28 cellular contexts compared by ENCODE assay signal in the genomic region with DNA sequence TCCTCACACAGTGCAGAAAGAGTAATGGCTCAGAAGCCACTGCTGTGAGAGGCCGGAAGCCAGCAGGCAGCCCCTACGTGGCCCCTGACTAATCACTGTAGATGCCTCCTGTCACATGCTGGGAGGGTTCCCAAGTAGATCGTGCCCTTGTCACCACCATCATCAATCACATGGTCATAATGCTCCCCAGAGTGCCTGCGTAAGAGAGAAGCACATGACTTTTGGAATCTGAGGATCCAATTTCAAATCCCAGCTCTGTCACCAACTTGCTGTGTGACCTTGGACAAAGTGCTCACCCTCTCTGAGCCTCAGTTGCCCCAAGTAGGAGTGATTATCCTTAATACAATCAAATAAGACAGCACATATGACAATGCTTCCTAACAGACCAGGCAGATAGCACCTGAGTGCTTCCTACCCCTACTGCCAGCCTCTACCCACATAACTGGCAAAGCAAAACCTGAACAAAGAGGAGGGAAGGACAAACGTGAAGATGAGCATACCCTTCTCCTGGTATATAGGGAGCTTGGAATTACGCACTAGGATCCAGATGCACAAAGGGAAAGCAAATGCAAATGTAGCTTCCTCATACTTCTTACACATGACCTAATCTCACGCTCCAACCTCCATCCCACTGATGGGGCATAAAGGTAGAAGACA.
A peak's percentile ranks its signal among the peaks of the same experiment; 100 is the strongest.
DNase-seq lines count a peak whose midpoint lies in the region; ATAC-seq and TF ChIP-seq lines count a peak whose summit lies in the region.
"Had no signal": no experiment of that assay in that cellular context is flagged by ENCODE, and none has a peak within 500 bp of the region (broad histone marks: within the 10 kb centered on the region; RNA-seq: fewer than 3 reads in every experiment).

No MANE protein-coding gene starts in this region.

- H3K4ac ChIP-seq in neuronal stem cell (ENCODE audit: low read length) = no peak overlapping the region

- H4K91ac ChIP-seq in neuronal stem cell (ENCODE audit: low read depth, low read length, poor library complexity) = no peak overlapping the region

- H3K4me3 ChIP-seq in fibroblast of pulmonary artery (replicated peaks; ENCODE audit: low read depth, low read length) (no peak overlapping the region), neuronal stem cell (ENCODE audit: low read length in 2 of 2) (no peak overlapping the region)
- H3K4me3 ChIP-seq: colonic mucosa, lung, mucosa of descending colon, thyroid gland, vagina had no signal

- H2BK15ac ChIP-seq in neuronal stem cell (ENCODE audit: low read length) = peak overlapping the region; percentile 68

- peak overlapping the region; percentile 56 for H2AK5ac ChIP-seq in neuronal stem cell (ENCODE audit: low read depth, low read length)

- CTCF ChIA-PET in activated CD8-positive, alpha-beta T cell treated with anti-CD3 and anti-CD28 coated beads for 36 hours (lab: Charles Lee) = interaction anchor here (1.2 kb wide), 1 partner anchor 39 kb away, joined by 3 read pairs; no protein-coding TSS in a partner anchor
- CTCF ChIA-PET in activated CD8-positive, alpha-beta T cell treated with anti-CD3 and anti-CD28 coated beads, Interleukin-2, amount 10 ng/mL, durations not matched to agents 7 days and 5 days (lab: Charles Lee) = no interaction called here

- no peak overlapping the region for H2BK120ac ChIP-seq in neuronal stem cell (ENCODE audit: low read depth, low read length)

- H3K36me3 Mint-ChIP-seq in activated CD8-positive, alpha-beta T cell treated with anti-CD3 and anti-CD28 coated beads for 36 hours (ENCODE audit: low read depth) = no peaks in the 10 kb centered on the region
- no peaks in the 10 kb centered on the region for H3K36me3 Mint-ChIP-seq in activated CD8-positive, alpha-beta T cell treated with anti-CD3 and anti-CD28 coated beads, Interleukin-2, amount 10 ng/mL, durations not matched to agents 7 days and 5 days (ENCODE audit: low read depth)
- H3K36me3 Mint-ChIP-seq: natural killer cell had no signal

- H3K18ac ChIP-seq in neuronal stem cell (ENCODE audit: low read length) = peak overlapping the region; percentile 6

- H3K4me3 Mint-ChIP-seq in activated CD8-positive, alpha-beta T cell treated with anti-CD3 and anti-CD28 coated beads for 36 hours = no peak overlapping the region
- no peak overlapping the region for H3K4me3 Mint-ChIP-seq in activated CD8-positive, alpha-beta T cell treated with anti-CD3 and anti-CD28 coated beads, Interleukin-2, amount 10 ng/mL, durations not matched to agents 7 days and 5 days
- H3K4me3 Mint-ChIP-seq: activated CD4-positive, alpha-beta T cell treated with anti-CD3 and anti-CD28 coated beads for 36 hours; activated naive CD8-positive, alpha-beta T cell; natural killer cell had no signal

- peaks cover 34 to 57% of the 10 kb centered on the region in 2 donors for H3K4me1 ChIP-seq in neuronal stem cell (ENCODE audit: control insufficient read depth in 2 of 2, insufficient read depth in 1 of 2, low read depth in 1 of 2, low read length in 2 of 2)
- H3K4me1 ChIP-seq: colonic mucosa, foreskin keratinocyte had no signal

- no CpG with 5 or more reads among the region's 7 CpGs for WGBS in neuronal stem cell (ENCODE audit: extremely low coverage in 2 of 2, insufficient read length in 2 of 2, insufficient replicate concordance in 1 of 2), 2 donors

- no peak overlapping the region for H3K4me2 ChIP-seq in neuronal stem cell (ENCODE audit: insufficient read depth, low read length, poor library complexity, severe bottlenecking)

- intact Hi-C loops in activated CD8-positive, alpha-beta T cell treated with anti-CD3 and anti-CD28 coated beads for 36 hours (cut with micrococcal nuclease) = no loop called here

- H2BK12ac ChIP-seq in neuronal stem cell (ENCODE audit: low read length) = no peak overlapping the region

- H2AFZ ChIP-seq in neuronal stem cell (ENCODE audit: low read length) = no peak overlapping the region

- no peaks in the 10 kb centered on the region for H3K4me1 Mint-ChIP-seq in activated CD8-positive, alpha-beta T cell treated with anti-CD3 and anti-CD28 coated beads for 36 hours (ENCODE audit: low read depth)
- no peaks in the 10 kb centered on the region for H3K4me1 Mint-ChIP-seq in activated CD8-positive, alpha-beta T cell treated with anti-CD3 and anti-CD28 coated beads, Interleukin-2, amount 10 ng/mL, durations not matched to agents 7 days and 5 days (ENCODE audit: low read depth)
- H3K4me1 Mint-ChIP-seq: activated CD4-positive, alpha-beta T cell treated with anti-CD3 and anti-CD28 coated beads for 36 hours; natural killer cell had no signal

- no peak overlapping the region for H4K8ac ChIP-seq in neuronal stem cell (ENCODE audit: low read depth, low read length)

- H3K27me3 Mint-ChIP-seq in activated CD8-positive, alpha-beta T cell treated with anti-CD3 and anti-CD28 coated beads for 36 hours = peaks cover 54% of the 10 kb centered on the region
- H3K27me3 Mint-ChIP-seq in activated CD8-positive, alpha-beta T cell treated with anti-CD3 and anti-CD28 coated beads, Interleukin-2, amount 10 ng/mL, durations not matched to agents 7 days and 5 days (ENCODE audit: low read depth) = peaks cover 64% of the 10 kb centered on the region

- peak; percentile 69 for ATAC-seq in activated CD8-positive, alpha-beta T cell treated with anti-CD3 and anti-CD28 coated beads for 36 hours
- ATAC-seq in activated CD8-positive, alpha-beta T cell treated with anti-CD3 and anti-CD28 coated beads, Interleukin-2, amount 10 ng/mL, durations not matched to agents 7 days and 5 days = no peak
- no peak for ATAC-seq in HG02798 (IDR thresholded peaks at IDR 0.05; ENCODE audit: poor library complexity, unreplicated experiment)
- ATAC-seq: activated CD4-positive, alpha-beta T cell treated with anti-CD3 and anti-CD28 coated beads for 36 hours; foreskin keratinocyte; HCT116; mucosa of descending colon; natural killer cell; Panc1 had no signal

- no peaks in the 10 kb centered on the region for H3K9me3 ChIP-seq in neuronal stem cell (replicated peaks in 1 of 2; ENCODE audit: control insufficient read depth in 2 of 2, insufficient read depth in 1 of 2, low read depth in 1 of 2, low read length in 2 of 2)
- H3K9me3 ChIP-seq: colonic mucosa, mucosa of descending colon, thyroid gland, vagina had no signal

- H3K23ac ChIP-seq in neuronal stem cell (ENCODE audit: low read depth, low read length, poor library complexity) = no peak overlapping the region

- H3K79me1 ChIP-seq in neuronal stem cell (ENCODE audit: low read depth, low read length) = no peaks in the 10 kb centered on the region

- DNase-seq in activated CD8-positive, alpha-beta T cell treated with anti-CD3 and anti-CD28 coated beads for 36 hours = no peak
- DNase-seq in activated CD8-positive, alpha-beta T cell treated with anti-CD3 and anti-CD28 coated beads, Interleukin-2, amount 10 ng/mL, durations not matched to agents 7 days and 5 days = no peak
- DNase-seq in RKO (ENCODE audit: low spot score) (peak; percentile 11), fibroblast of pulmonary artery (ENCODE audit: low read depth) (peak; percentile 48), neuronal stem cell (ENCODE audit: low spot score) (no peak), NCI-H1048 (lab: John Stamatoyannopoulos, UW) (no peak)
- DNase-seq in activated naive CD4-positive, alpha-beta T cell treated with anti-CD3 and anti-CD28 coated beads, Interleukin-2, amount 50 U/mL, for 16 hours = no peak
- DNase-seq: activated CD4-positive, alpha-beta T cell treated with anti-CD3 and anti-CD28 coated beads for 36 hours; anterior cingulate cortex; colonic mucosa; DMS153; effector CD8-positive, alpha-beta T cell; foreskin keratinocyte; mucosa of descending colon; natural killer cell; NCI-H1092 treated with DMSO at 0.1 percent for 48 hours; NCI-H2081 treated with DMSO at 0.1 percent for 48 hours; NCI-H226; SHP77 treated with DMSO at 0.1 percent for 48 hours; stimulated activated CD4-positive, alpha-beta T cell treated with anti-CD3 and anti-CD28 coated beads, Interleukin-4, amount 100 ng/mL, for 24 hours; thyroid gland had no signal

- H3K9ac ChIP-seq in neuronal stem cell (ENCODE audit: low read depth, low read length, poor library complexity) = no peak overlapping the region

- no peaks in the 10 kb centered on the region for H3K27me3 ChIP-seq in neuronal stem cell (ENCODE audit: control insufficient read depth in 3 of 3, insufficient read depth in 3 of 3, low read depth in 1 of 3, low read length in 3 of 3)
- H3K27me3 ChIP-seq: colonic mucosa, thyroid gland, vagina had no signal

- POLR2A ChIA-PET in activated CD8-positive, alpha-beta T cell treated with anti-CD3 and anti-CD28 coated beads for 36 hours (lab: Charles Lee) = no interaction called here
- POLR2A ChIA-PET in activated CD8-positive, alpha-beta T cell treated with anti-CD3 and anti-CD28 coated beads, Interleukin-2, amount 10 ng/mL, durations not matched to agents 7 days and 5 days (lab: Charles Lee) = no interaction called here

- H3K27ac ChIP-seq in neuronal stem cell (replicated peaks; ENCODE audit: low read length) = no peak overlapping the region
- H3K27ac ChIP-seq: colonic mucosa, foreskin keratinocyte, thyroid gland, vagina, VCaP had no signal

- H2BK5ac ChIP-seq in neuronal stem cell (ENCODE audit: low read length) = no peak overlapping the region

- no peak for TF ChIP-seq CTCF in activated CD8-positive, alpha-beta T cell treated with anti-CD3 and anti-CD28 coated beads for 36 hours (IDR thresholded peaks at IDR 0.05)
- TF ChIP-seq CTCF in fibroblast of pulmonary artery (IDR thresholded peaks at IDR 0.05; ENCODE audit: low read length, missing control alignments) = no peak

- H3K27ac Mint-ChIP-seq in activated CD8-positive, alpha-beta T cell treated with anti-CD3 and anti-CD28 coated beads for 36 hours = no peak overlapping the region
- no peak overlapping the region for H3K27ac Mint-ChIP-seq in activated CD8-positive, alpha-beta T cell treated with anti-CD3 and anti-CD28 coated beads, Interleukin-2, amount 10 ng/mL, durations not matched to agents 7 days and 5 days
- H3K27ac Mint-ChIP-seq: activated CD4-positive, alpha-beta T cell treated with anti-CD3 and anti-CD28 coated beads for 36 hours; activated naive CD8-positive, alpha-beta T cell; natural killer cell had no signal

- H3K9me3 Mint-ChIP-seq in activated CD8-positive, alpha-beta T cell treated with anti-CD3 and anti-CD28 coated beads for 36 hours = no peaks in the 10 kb centered on the region
- no peaks in the 10 kb centered on the region for H3K9me3 Mint-ChIP-seq in activated CD8-positive, alpha-beta T cell treated with anti-CD3 and anti-CD28 coated beads, Interleukin-2, amount 10 ng/mL, durations not matched to agents 7 days and 5 days (ENCODE audit: insufficient read depth)
- H3K9me3 Mint-ChIP-seq: natural killer cell had no signal

- H3K36me3 ChIP-seq in neuronal stem cell (replicated peaks in 1 of 2; ENCODE audit: control insufficient read depth in 2 of 2, insufficient read depth in 2 of 2, low read length in 2 of 2) = no peaks in the 10 kb centered on the region
- H3K36me3 ChIP-seq: colonic mucosa, thyroid gland, vagina had no signal

- no peak overlapping the region for H3K14ac ChIP-seq in neuronal stem cell (ENCODE audit: low read length)

Comparison
In these comparisons a context has a peak if more than half of its experiments do, and no peak if none do; other contexts are left out.
1. DNase-seq: peak in RKO (single experiment) and fibroblast of pulmonary artery (single experiment); none in activated CD8-positive, alpha-beta T cell treated with anti-CD3 and anti-CD28 coated beads for 36 hours (single experiment), activated CD8-positive, alpha-beta T cell treated with anti-CD3 and anti-CD28 coated beads, Interleukin-2, amount 10 ng/mL, durations not matched to agents 7 days and 5 days (single experiment), neuronal stem cell (single experiment), activated naive CD4-positive, alpha-beta T cell treated with anti-CD3 and anti-CD28 coated beads, Interleukin-2, amount 50 U/mL, for 16 hours (single experiment) and NCI-H1048 (single experiment).